8 cellular contexts compared by ENCODE assay signal in the genomic region with DNA sequence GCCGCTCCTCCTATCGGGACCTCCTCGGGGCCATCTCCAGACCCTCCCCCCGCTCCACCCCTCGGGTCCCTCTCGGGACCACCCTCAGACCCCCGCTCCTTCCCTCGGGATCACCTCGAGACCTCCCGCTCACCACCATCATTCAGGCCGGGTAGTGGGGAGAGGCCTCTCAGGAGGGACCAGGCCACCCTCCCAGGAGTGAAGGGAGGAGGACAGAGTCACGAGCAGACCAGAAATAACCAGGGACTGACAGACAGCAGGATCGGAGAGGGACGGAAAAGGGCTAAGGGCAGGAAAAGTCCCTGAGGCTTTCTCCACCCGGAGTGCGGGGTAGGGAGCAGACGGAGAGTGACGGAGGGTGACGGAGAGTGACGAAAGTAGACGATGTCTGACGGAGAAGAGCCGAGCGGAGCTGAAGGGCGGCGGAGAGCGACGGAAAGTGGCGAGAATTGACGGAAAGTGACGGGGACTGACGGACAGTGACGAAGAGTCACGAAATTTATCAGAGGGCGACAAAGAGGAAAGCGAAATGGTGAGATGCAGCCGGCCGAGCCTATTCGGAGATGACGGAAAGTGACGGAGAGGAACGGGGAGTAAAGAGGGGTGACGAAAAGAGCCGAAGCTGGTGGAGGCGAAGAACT. TPM values are rescaled to one million over a fixed set of nuclear protein-coding genes. Genes with fewer than 3 reads are reported as not detected.
DNase-seq lines count a peak whose midpoint lies in the region; ATAC-seq, FAIRE-seq and TF ChIP-seq lines count a peak whose summit lies in the region.
"Not testable (repeated sequence)": the region's sequence is repeated elsewhere in the genome, so short reads cannot be mapped to it uniquely, and the experiment has no call there.

No MANE protein-coding gene starts in this region.

- H2BK20ac ChIP-seq in IMR-90 (ENCODE audit: low read depth, low read length), result not testable (repeated sequence)

- H3K56ac ChIP-seq in IMR-90 (ENCODE audit: extremely low read depth, insufficient read depth, low read length), result not testable (repeated sequence)

- H3K4me3 ChIP-seq in IMR-90 (ENCODE audit: insufficient read depth, low read depth, low read length); kidney (ENCODE audit: low read length in 2 of 2): not testable (repeated sequence)

- intact Hi-C loops in IMR-90 (cut with micrococcal nuclease); kidney (cut with DNase I): not testable (repeated sequence)

- H2AFZ ChIP-seq in IMR-90 (replicated peaks; ENCODE audit: low read length, poor library complexity), result not testable (repeated sequence)

- H3K36me3 ChIP-seq in IMR-90 (ENCODE audit: control insufficient read depth, insufficient read depth, low read length); kidney (ENCODE audit: control insufficient read depth in 1 of 2, insufficient read depth in 2 of 2, low read length in 2 of 2): not testable (repeated sequence)

- H2AK9ac ChIP-seq in IMR-90 (replicated peaks; ENCODE audit: low read depth, low read length, poor library complexity), result not testable (repeated sequence)

- H3K4me2 ChIP-seq in IMR-90 (ENCODE audit: low read depth, low read length), result not testable (repeated sequence)

- POLR2A ChIA-PET in IMR-90 (lab: Charles Lee; ENCODE audit: unreplicated experiment), result not testable (repeated sequence)

- WGBS in IMR-90 (ENCODE audit: extremely low coverage in 2 of 2, insufficient read length in 1 of 2), 2 experiments, result no CpG with 5 or more reads among the region's 45 CpGs

- FAIRE-seq in GM12892 (lab: Jason Lieb, UNC) (peak; percentile 80), kidney (lab: Jason Lieb, UNC) (peak; percentile 96)

- H3K4me1 Mint-ChIP-seq in activated naive CD8-positive, alpha-beta T cell treated with anti-CD3 and anti-CD28 coated beads, Interleukin-2, amount 50 U/mL, for 24 hours; stimulated activated naive B cell treated with anti-CD40 and anti-IgM and Interleukin-4, amounts not matched to agents 10 μg/mL and 1 μg/mL and 100 μg/mL, for 72 hours: not testable (repeated sequence)

- not testable (repeated sequence) for H2BK5ac ChIP-seq in IMR-90 (ENCODE audit: low read depth, low read length, poor library complexity, severe bottlenecking)

- not testable (repeated sequence) for H3K9me1 ChIP-seq in IMR-90 (ENCODE audit: insufficient read depth, low read length)

- not testable (repeated sequence) for H2BK120ac ChIP-seq in IMR-90 (ENCODE audit: low read depth, low read length)

- not testable (repeated sequence) for H3K4me3 Mint-ChIP-seq in activated naive CD8-positive, alpha-beta T cell treated with anti-CD3 and anti-CD28 coated beads, Interleukin-2, amount 50 U/mL, for 24 hours; stimulated activated naive B cell treated with anti-CD40 and anti-IgM and Interleukin-4, amounts not matched to agents 10 μg/mL and 1 μg/mL and 100 μg/mL, for 72 hours

- CTCF ChIA-PET in IMR-90 (lab: Yijun Ruan, JAX), result not testable (repeated sequence)

- not testable (repeated sequence) for H3K79me1 ChIP-seq in IMR-90 (ENCODE audit: low read depth in 1 of 2, low read length in 2 of 2)

- in situ Hi-C loops in IMR-90 (cut with MboI; ENCODE audit: low sequenced_read_pairs), result not testable (repeated sequence)

- not testable (repeated sequence) for H2AK5ac ChIP-seq in IMR-90 (ENCODE audit: low read depth, low read length)

- not testable (repeated sequence) for TF ChIP-seq RAD21 in IMR-90 (IDR thresholded peaks at IDR 0.05; ENCODE audit: low read length)

- H3K27me3 ChIP-seq in IMR-90 (ENCODE audit: control insufficient read depth, insufficient read depth, low read length), result not testable (repeated sequence)

- not testable (repeated sequence) for H4K20me1 ChIP-seq in IMR-90 (ENCODE audit: insufficient read depth, low read length)

- not testable (repeated sequence) for H3K18ac ChIP-seq in IMR-90 (ENCODE audit: low read depth, low read length)

- H4K91ac ChIP-seq in IMR-90 (ENCODE audit: insufficient read depth, low read depth, low read length), result not testable (repeated sequence)

- not testable (repeated sequence) for BruUV-seq in IMR-90 (replicated peaks; lab: Mats Ljungman, UMichigan)

- not testable (repeated sequence) for H3K27me3 Mint-ChIP-seq in activated naive CD8-positive, alpha-beta T cell treated with anti-CD3 and anti-CD28 coated beads, Interleukin-2, amount 50 U/mL, for 24 hours; stimulated activated naive B cell treated with anti-CD40 and anti-IgM and Interleukin-4, amounts not matched to agents 10 μg/mL and 1 μg/mL and 100 μg/mL, for 72 hours

- not testable (repeated sequence) for H3K27ac ChIP-seq in IMR-90 (ENCODE audit: insufficient read depth, low read length); kidney (ENCODE audit: low read depth in 2 of 2, low read length in 2 of 2)

- H2BK15ac ChIP-seq in IMR-90 (ENCODE audit: low read depth, low read length), result not testable (repeated sequence)

- H3K27ac Mint-ChIP-seq in activated naive CD8-positive, alpha-beta T cell treated with anti-CD3 and anti-CD28 coated beads, Interleukin-2, amount 50 U/mL, for 24 hours; stimulated activated naive B cell treated with anti-CD40 and anti-IgM and Interleukin-4, amounts not matched to agents 10 μg/mL and 1 μg/mL and 100 μg/mL, for 72 hours: not testable (repeated sequence)

- H4K8ac ChIP-seq in IMR-90 (ENCODE audit: low read depth in 2 of 2, low read length in 2 of 2), result not testable (repeated sequence)

- H3K14ac ChIP-seq in IMR-90 (replicated peaks; ENCODE audit: low read depth, low read length), result not testable (repeated sequence)

- TF ChIP-seq CTCF in IMR-90 (conservative IDR thresholded peaks at IDR 0.05; ENCODE audit: low read depth, low read length); kidney (IDR thresholded peaks at IDR 0.05; ENCODE audit: borderline replicate concordance, extremely low read depth, insufficient read depth): not testable (repeated sequence)

- H4K5ac ChIP-seq in IMR-90 (ENCODE audit: low read depth, low read length), result not testable (repeated sequence)

- H3K4ac ChIP-seq in IMR-90 (ENCODE audit: low read depth, low read length), result not testable (repeated sequence)

- not testable (repeated sequence) for H3K36me3 Mint-ChIP-seq in activated naive CD8-positive, alpha-beta T cell treated with anti-CD3 and anti-CD28 coated beads, Interleukin-2, amount 50 U/mL, for 24 hours (ENCODE audit: low read depth); stimulated activated naive B cell treated with anti-CD40 and anti-IgM and Interleukin-4, amounts not matched to agents 10 μg/mL and 1 μg/mL and 100 μg/mL, for 72 hours

- not testable (repeated sequence) for DNase-seq in GM12892 (ENCODE audit: insufficient read length); IMR-90; activated naive CD8-positive, alpha-beta T cell treated with anti-CD3 and anti-CD28 coated beads, Interleukin-2, amount 50 U/mL, for 24 hours; kidney; stimulated activated naive B cell treated with anti-CD40 and anti-IgM and Interleukin-4, amounts not matched to agents 10 μg/mL and 1 μg/mL and 100 μg/mL, for 72 hours

- H3K23ac ChIP-seq in IMR-90 (ENCODE audit: low read depth, low read length), result not testable (repeated sequence)

- not testable (repeated sequence) for TF ChIP-seq POLR2A in GM12892 (IDR thresholded peaks at IDR 0.05; ENCODE audit: low read depth, low read length); IMR-90 (IDR thresholded peaks at IDR 0.05; ENCODE audit: low read depth, low read length)

- H3K9ac ChIP-seq in IMR-90 (ENCODE audit: low read depth, low read length); kidney (ENCODE audit: low read length in 2 of 2): not testable (repeated sequence)

- peak; percentile 98 for ATAC-seq in GM19395 (IDR thresholded peaks at IDR 0.05; ENCODE audit: unreplicated experiment)
- peak; percentile 97 for ATAC-seq in GM21825 (IDR thresholded peaks at IDR 0.05; ENCODE audit: unreplicated experiment)
- peak; percentile 85 for ATAC-seq in HG03066 (IDR thresholded peaks at IDR 0.05; ENCODE audit: low read depth, unreplicated experiment)
- peak; percentile 87 for ATAC-seq in IMR-90 (ENCODE audit: low read depth)
- ATAC-seq in activated naive CD8-positive, alpha-beta T cell treated with anti-CD3 and anti-CD28 coated beads, Interleukin-2, amount 50 U/mL, for 24 hours, result peak; percentile 89
- ATAC-seq in stimulated activated naive B cell treated with anti-CD40 and anti-IgM and Interleukin-4, amounts not matched to agents 10 μg/mL and 1 μg/mL and 100 μg/mL, for 72 hours (replicated peaks), result peak; percentile 93 to 96

- dilution Hi-C loops in IMR-90 (cut with HindIII; ENCODE audit: low sequenced_read_pairs, unreplicated experiment), result not testable (repeated sequence)

- not testable (repeated sequence) for H3K9me3 ChIP-seq in IMR-90 (ENCODE audit: control insufficient read depth, insufficient read depth, low read length); kidney (ENCODE audit: control insufficient read depth in 1 of 2, low read length in 2 of 2)

- H3K9me3 Mint-ChIP-seq in activated naive CD8-positive, alpha-beta T cell treated with anti-CD3 and anti-CD28 coated beads, Interleukin-2, amount 50 U/mL, for 24 hours; stimulated activated naive B cell treated with anti-CD40 and anti-IgM and Interleukin-4, amounts not matched to agents 10 μg/mL and 1 μg/mL and 100 μg/mL, for 72 hours: not testable (repeated sequence)

- not testable (repeated sequence) for H3K4me1 ChIP-seq in IMR-90 (ENCODE audit: control insufficient read depth, insufficient read depth, low read length); kidney (ENCODE audit: control insufficient read depth in 1 of 2, insufficient read depth in 1 of 2, low read depth in 1 of 2, low read length in 2 of 2)

RNA-seq across cellular contexts. Expression of a gene that starts 49.4 kb away (rescaled TPM):
- 22.1 TPM for polyA plus RNA-seq in GM12892 (2012; ENCODE audit: missing spikeins)
- 16.7 and 19.2 TPM in 2 replicates for total RNA-seq in IMR-90 (2012; rRNA removed)
- polyA plus RNA-seq in IMR-90 (2012; rRNA removed), result 16.9 and 17.7 TPM in 2 replicates
- polyA plus RNA-seq in IMR-90 (2012; cell fraction: cytosol; rRNA removed), result 13.3 and 17.3 TPM in 2 replicates
- polyA plus RNA-seq in IMR-90 (2012; cell fraction: nucleus; rRNA removed; ENCODE audit: low replicate concordance), result 32.9 and 59.1 TPM in 2 replicates
- total RNA-seq in kidney, result 11.0 TPM
- polyA plus RNA-seq in kidney (ENCODE audit: insufficient read depth, low read depth, low replicate concordance), result 4.9 TPM
